25 cellular contexts compared by ENCODE assay signal in the genomic region with DNA sequence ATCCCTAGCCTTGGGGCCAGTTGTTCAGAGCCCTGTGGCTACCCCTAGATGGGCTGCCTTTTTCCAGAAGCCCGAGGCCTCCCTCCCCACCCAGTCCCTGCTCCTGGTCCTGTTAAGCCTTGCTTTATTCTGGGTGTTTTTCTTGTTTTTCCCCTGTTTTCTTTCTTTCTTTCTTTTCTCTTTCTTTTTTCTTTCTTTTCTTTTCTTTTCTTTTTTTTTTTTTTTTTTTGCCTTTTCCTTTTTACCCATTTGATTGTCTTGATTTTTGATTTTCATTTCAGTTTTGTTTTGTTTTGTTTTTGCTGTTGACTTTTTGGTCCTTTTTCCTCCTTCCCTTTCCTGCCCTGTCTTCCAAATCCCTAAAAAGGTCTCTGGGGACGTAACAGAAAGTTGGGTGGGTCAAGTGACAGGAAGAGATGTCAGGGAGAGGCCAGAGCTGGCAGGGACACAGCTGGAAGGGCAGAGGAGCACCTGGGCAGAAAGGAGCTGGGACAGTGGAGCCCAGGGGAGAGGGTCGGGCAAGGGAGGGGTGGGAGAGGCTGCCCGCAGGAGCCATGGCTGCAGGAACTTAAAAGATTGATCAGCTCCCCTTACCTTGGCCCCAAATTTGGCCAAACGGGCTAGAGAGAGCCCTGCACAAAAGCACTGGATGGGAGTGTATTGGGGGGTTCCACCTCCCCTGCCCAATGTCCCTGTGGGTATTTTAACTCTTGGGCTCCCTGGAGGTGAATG. TPM values are rescaled to one million over a fixed set of nuclear protein-coding genes. Genes with fewer than 3 reads are reported as not detected.
DNase-seq lines count a peak whose midpoint lies in the region; ATAC-seq and TF ChIP-seq lines count a peak whose summit lies in the region.
"Had no signal": no experiment of that assay in that cellular context is flagged by ENCODE, and none has a peak within 500 bp of the region (broad histone marks: within the 10 kb centered on the region; RNA-seq: fewer than 3 reads in every experiment).

No MANE protein-coding gene starts in this region.

- POLR2A ChIA-PET in HEK293 (lab: Yijun Ruan, JAX) = no interaction called here

- WGBS in right cardiac atrium = 35% methylated on average over 5 of the region's 5 CpGs
- WGBS in psoas muscle, 3 donors = 27 to 34% (median 31%) methylated on average over 5 of the region's 5 CpGs

- TF ChIP-seq CTCF in HEK293 (tag by site-specific recombination; IDR thresholded peaks at IDR 0.05) = no peak
- TF ChIP-seq CTCF in RWPE2 (IDR thresholded peaks at IDR 0.05; ENCODE audit: poor library complexity, severe bottlenecking) = no peak
- no peak for TF ChIP-seq CTCF in psoas muscle (IDR thresholded peaks at IDR 0.05)

- H3K4me3 ChIP-seq in HEK293 (ENCODE audit: low read depth, low read length) (no peak overlapping the region), RWPE2 (ENCODE audit: severe bottlenecking) (no peak overlapping the region), right cardiac atrium (ENCODE audit: low read length) (no peak overlapping the region), psoas muscle (no peak overlapping the region)
- H3K4me3 ChIP-seq: lung, MG63, ovary, upper lobe of left lung had no signal

- peak; percentile 67 for DNase-seq in RWPE2 (ENCODE audit: low spot score)
- DNase-seq in right cardiac atrium = peak in 2 of 3 donors; percentile 16 to 37
- peak in 1 of 2 donors; percentile 53 for DNase-seq in psoas muscle
- DNase-seq in NCI-H510A (lab: John Stamatoyannopoulos, UW) = no peak
- DNase-seq in HK-2 (ENCODE audit: unreplicated experiment) = no peak
- DNase-seq: activated CD4-positive, alpha-beta T cell treated with anti-CD3 and anti-CD28 coated beads, Interleukin-2, amount 10 ng/mL, durations not matched to agents 24 days and 14 days; activated T-cell treated with anti-CD3 and anti-CD28 coated beads, Interleukin-2, amount 50 U/mL, for 4 hours; CD4-positive, alpha-beta T cell; cerebellar nuclear complex; KG1; MG63; NCI-H1436; NCI-H446; ovary; stimulated activated CD4-positive, alpha-beta T cell treated with anti-CD3 and anti-CD28 coated beads, Interleukin-12 subunit alpha, Interleukin-12 subunit beta, amount 100 ng/mL, for 4 hours; stimulated activated CD4-positive, alpha-beta T cell treated with anti-CD3 and anti-CD28 coated beads, Interleukin-4, amount 100 ng/mL, for 1 hour; T-helper 9 cell; WERI-Rb-1 had no signal

- CTCF ChIA-PET in HEK293 (lab: Yijun Ruan, JAX) = interaction anchor here (0.8 kb wide), 1 partner anchor 11 kb away, joined by 3 read pairs; no protein-coding TSS in a partner anchor

- H3K27me3 ChIP-seq in RWPE2 (ENCODE audit: insufficient read depth, poor library complexity, severe bottlenecking) (no peaks in the 10 kb centered on the region), right cardiac atrium (ENCODE audit: control insufficient read depth, insufficient read depth) (no peaks in the 10 kb centered on the region), psoas muscle (ENCODE audit: insufficient read depth in 3 of 3, low read length in 2 of 3) (no peaks in the 10 kb centered on the region)
- H3K27me3 ChIP-seq: MG63, ovary had no signal

- intact Hi-C loops in right cardiac atrium (cut with DNase I) = no loop called here
- intact Hi-C loops in psoas muscle (cut with DNase I) = no loop called here

- H3K36me3 ChIP-seq in HEK293 (ENCODE audit: control insufficient read depth in 2 of 2, insufficient read depth in 1 of 2, low read length in 2 of 2) (no peaks in the 10 kb centered on the region), RWPE2 (ENCODE audit: low read depth) (no peaks in the 10 kb centered on the region), psoas muscle (ENCODE audit: insufficient read depth in 1 of 2, low read depth in 1 of 2) (no peaks in the 10 kb centered on the region)
- H3K36me3 ChIP-seq: MG63, ovary, upper lobe of left lung, WERI-Rb-1 had no signal

- ATAC-seq in RWPE2 (ENCODE audit: low read depth) (no peak), right cardiac atrium (no peak), psoas muscle (no peak), HG03469 (IDR thresholded peaks at IDR 0.05; ENCODE audit: unreplicated experiment) (no peak)
- ATAC-seq: activated T-cell treated with anti-CD3 and anti-CD28 coated beads, Interleukin-2, amount 50 U/mL, for 4 hours; natural killer cell treated with Interleukin-12 subunit alpha and Interleukin-12 subunit beta and Interleukin-15 and Interleukin-18, amount 100 ng/mL, for 72 hours had no signal

- no peak overlapping the region for H3K27ac ChIP-seq in HEK293 (ENCODE audit: extremely low read depth, low read depth, low read length)
- no peak overlapping the region for H3K27ac ChIP-seq in RWPE2 (ENCODE audit: poor library complexity, severe bottlenecking)
- no peak overlapping the region for H3K27ac ChIP-seq in right cardiac atrium (ENCODE audit: low read length)
- peak overlapping the region; percentile 71 for H3K27ac ChIP-seq in psoas muscle
- H3K27ac ChIP-seq: ovary, RWPE1, upper lobe of left lung had no signal

- H3K4me1 ChIP-seq in HEK293 (ENCODE audit: control insufficient read depth, insufficient read depth, low read length) (no peaks in the 10 kb centered on the region), RWPE2 (ENCODE audit: insufficient read depth, poor library complexity, severe bottlenecking) (no peaks in the 10 kb centered on the region), right cardiac atrium (ENCODE audit: control insufficient read depth, insufficient read depth, low read length) (no peaks in the 10 kb centered on the region), psoas muscle (peaks cover 30% of the 10 kb centered on the region)

- H3K9me3 ChIP-seq in HEK293 (ENCODE audit: control insufficient read depth, insufficient read depth, low read depth, low read length) = no peaks in the 10 kb centered on the region
- no peaks in the 10 kb centered on the region for H3K9me3 ChIP-seq in RWPE2 (ENCODE audit: severe bottlenecking)
- H3K9me3 ChIP-seq in right cardiac atrium (ENCODE audit: control insufficient read depth, low read length) = no peaks in the 10 kb centered on the region
- H3K9me3 ChIP-seq in psoas muscle = no peaks in the 10 kb centered on the region
- H3K9me3 ChIP-seq: MG63, ovary, upper lobe of left lung had no signal

TF ChIP-seq in HEK293, 187 proteins besides CTCF, POLR2A, EP300 and RAD21:
- TF ChIP-seq ZNF426 (tag by site-specific recombination; IDR thresholded peaks at IDR 0.05) (no peak), PRDM1 (tag by site-specific recombination; IDR thresholded peaks at IDR 0.05) (peak; percentile 79)

RNA-seq across cellular contexts. Expression of a gene that starts 27.6 kb away (rescaled TPM):
- total RNA-seq in right cardiac atrium (100 to 1,000 TPM in 2 of 4 donors, 10 to 100 TPM in 2; 43.3 to 134 (median 99.2) TPM), psoas muscle (100 to 1,000 TPM in 1 of 4 donors, 10 to 100 TPM in 3; 10.6 to 101 (median 22.1) TPM)
- polyA plus RNA-seq in right cardiac atrium (125 TPM), psoas muscle (10 to 100 TPM in 1 of 3 donors, 1 to 10 TPM in 2; 5.7 to 15.0 (median 6.4) TPM)
- total RNA-seq: endothelial cell of umbilical vein had no signal

RNA-seq across cellular contexts. Expression of a gene that starts 27.6 kb away (rescaled TPM):
- total RNA-seq in right cardiac atrium = 10 to 100 TPM; 23.6 to 32.6 (median 26.3) TPM
- polyA plus RNA-seq in right cardiac atrium = 37.7 TPM
- 10 to 100 TPM; 21.5 to 36.6 (median 26.6) TPM for total RNA-seq in psoas muscle
- polyA plus RNA-seq in psoas muscle = 10 to 100 TPM; 14.5 to 26.9 (median 24.5) TPM

Comparison
In these comparisons a context has a peak if more than half of its experiments do, and no peak if none do; other contexts are left out.
1. DNase-seq: peak in RWPE2 (single experiment) and right cardiac atrium (2 of 3); none in NCI-H510A (single experiment) and HK-2 (single experiment).